8 cellular contexts compared by ENCODE assay signal in genomic region chr10:100346765-100347567, GRCh38. TPM values are rescaled to one million over a fixed set of nuclear protein-coding genes. Genes with fewer than 3 reads are reported as not detected.
DNase-seq lines count a peak whose midpoint lies in the region; ATAC-seq and TF ChIP-seq lines count a peak whose summit lies in the region.

Gene SCD (plus strand): TSS chr10:100347233. CDS start chr10:100347505, 272 bp downstream.

- H2BK5ac ChIP-seq in H9 (ENCODE audit: insufficient read length, low read length): no peak within 1 kb of the TSS

- no peak within 1 kb of the TSS for H3K56ac ChIP-seq in H9 (ENCODE audit: insufficient read length, low read depth, low read length)

- H3K27me3 Mint-ChIP-seq in H9 (ENCODE audit: low read depth) (no peaks in the 10 kb centered on the region; the same call in 1 of the 2 replicates), nephron (ENCODE audit: low read depth) (no peaks in the 10 kb centered on the region)

- no peak within 1 kb of the TSS for H2BK15ac ChIP-seq in H9 (ENCODE audit: low read depth, low read length)

- H3T11ph ChIP-seq in H9 (ENCODE audit: low read length): no peak within 1 kb of the TSS

- peak within 1 kb of the TSS; percentile 84 to 99 (median 85) for H3K27ac Mint-ChIP-seq in H9
- peak within 1 kb of the TSS; percentile 37 to 89 (median 81) for H3K27ac Mint-ChIP-seq in nephron

- no peaks in the 10 kb centered on the region; the same call in 1 of the 2 replicates for H3K4me1 ChIP-seq in H9 (ENCODE audit: insufficient read depth, low read length)

- H4K91ac ChIP-seq in H9 (ENCODE audit: insufficient read length, low read depth, low read length): no peak within 1 kb of the TSS

- H4K20me1 ChIP-seq in H9 (ENCODE audit: control insufficient read depth, insufficient read depth, insufficient read length): peaks cover 6% of the 10 kb centered on the region

- H2BK20ac ChIP-seq in H9 (ENCODE audit: low read depth, low read length, poor library complexity, severe bottlenecking): no peak within 1 kb of the TSS

- H3K23ac ChIP-seq in H9 (ENCODE audit: insufficient read length, low read depth, low read length): no peak within 1 kb of the TSS

- H3K9me3 ChIP-seq in H9 (ENCODE audit: control insufficient read depth, low read depth, low read length): no peaks in the 10 kb centered on the region

- peak within 1 kb of the TSS; percentile 88 for H3K4me3 ChIP-seq in fibroblast of the aortic adventitia (ENCODE audit: low read depth, low read length)

- peak; percentile 90 for TF ChIP-seq POLR2A in Raji (IDR thresholded peaks at IDR 0.05; ENCODE audit: insufficient read depth, low read depth, low read length)

- H2AK5ac ChIP-seq in H9 (ENCODE audit: insufficient read length, low read length): no peak within 1 kb of the TSS

- peak within 1 kb of the TSS; percentile 91 for H3K4me2 ChIP-seq in H9 (ENCODE audit: insufficient read depth, insufficient read length, low read length)

- H3K4ac ChIP-seq in H9 (ENCODE audit: low read depth, low read length): no peak within 1 kb of the TSS

- H3K9me3 Mint-ChIP-seq in H9: peaks cover 3 to 5% of the 10 kb centered on the region in 2 experiments; a peak in 2 of 5 replicates
- H3K9me3 Mint-ChIP-seq in nephron: no peaks in the 10 kb centered on the region

- H3K14ac ChIP-seq in H9 (ENCODE audit: insufficient read depth, low read length): peak within 1 kb of the TSS; percentile 69

- peak within 1 kb of the TSS; percentile 90 to 100 for H3K4me3 Mint-ChIP-seq in H9
- H3K4me3 Mint-ChIP-seq in nephron: peak within 1 kb of the TSS; percentile 91 to 92 (median 92)

- H3K18ac ChIP-seq in H9 (ENCODE audit: insufficient read length, low read depth, low read length): peak within 1 kb of the TSS; percentile 48

- peaks cover 54 to 59% of the 10 kb centered on the region in 2 experiments for H3K4me1 Mint-ChIP-seq in H9
- H3K4me1 Mint-ChIP-seq in nephron: peaks cover 50% of the 10 kb centered on the region

- H4K5ac ChIP-seq in H9 (ENCODE audit: insufficient read length, low read depth, low read length): no peak within 1 kb of the TSS

- H2BK12ac ChIP-seq in H9 (ENCODE audit: insufficient read length, low read depth, low read length): no peak within 1 kb of the TSS

- DNase-seq in ELF-1 (ENCODE audit: low read depth, low spot score) (peak; percentile 98), H9 (peak; percentile 97), M059J (ENCODE audit: low read depth) (peak; percentile 94), fibroblast of the aortic adventitia (ENCODE audit: low read depth) (peak; percentile 92)
- DNase-seq in activated T-helper 9 cell treated with anti-CD3 and anti-CD28 coated beads, Interleukin-2, amount 50 U/mL, for 16 hours (ENCODE audit: low read depth): peak; percentile 68
- DNase-seq in stimulated activated naive CD8-positive, alpha-beta T cell treated with anti-CD3 and anti-CD28 coated beads, Interleukin-15, Interleukin-2, amounts not matched to agents 100 U/mL and 50 U/mL, for 24 hours: peak; percentile 86

- no peak within 1 kb of the TSS for H4K8ac ChIP-seq in H9 (replicated peaks; ENCODE audit: insufficient read length, low read depth, low read length)

- H3K23me2 ChIP-seq in H9 (ENCODE audit: insufficient read length, low read depth, low read length, poor library complexity, severe bottlenecking): peaks cover 18% of the 10 kb centered on the region

- H3K79me1 ChIP-seq in H9 (ENCODE audit: insufficient read depth, low read depth, low read length, poor library complexity, severe bottlenecking): peaks cover 10% of the 10 kb centered on the region

- WGBS in H9 (ENCODE audit: extremely low coverage, insufficient read length, low lambda C conversion rate): no CpG with 5 or more reads among the region's 73 CpGs

- no peaks in the 10 kb centered on the region for H3K27me3 ChIP-seq in H9 (ENCODE audit: insufficient read depth, low read length)

- H2BK120ac ChIP-seq in H9 (ENCODE audit: low read depth, low read length, poor library complexity, severe bottlenecking): no peak within 1 kb of the TSS

- peak; percentile 94 for ATAC-seq in stimulated activated naive CD8-positive, alpha-beta T cell treated with anti-CD3 and anti-CD28 coated beads, Interleukin-15, Interleukin-2, amounts not matched to agents 100 U/mL and 50 U/mL, for 24 hours

- peak within 1 kb of the TSS; percentile 81 for H3K9ac ChIP-seq in H9 (ENCODE audit: extremely low read depth, insufficient read length, low read length)

- peaks cover 43 to 45% (median 44%) of the 10 kb centered on the region in 3 experiments for H3K36me3 Mint-ChIP-seq in H9 (ENCODE audit: insufficient read depth in 1 of 3, low read depth in 3 of 3)
- H3K36me3 Mint-ChIP-seq in nephron (ENCODE audit: low read depth): peaks cover 31% of the 10 kb centered on the region

- no peak within 1 kb of the TSS for H2AFZ ChIP-seq in H9 (ENCODE audit: low read length)

- peaks cover 47% of the 10 kb centered on the region for H3K79me2 ChIP-seq in H9 (ENCODE audit: insufficient read depth, low read length)

- H3K27ac ChIP-seq in H9 (ENCODE audit: insufficient read length, low read depth, low read length): peak within 1 kb of the TSS; percentile 19

- no peak for TF ChIP-seq CTCF in H9 (conservative IDR thresholded peaks at IDR 0.05)
- TF ChIP-seq CTCF in fibroblast of the aortic adventitia (IDR thresholded peaks at IDR 0.05; ENCODE audit: insufficient read depth, low read length): no peak
- no peak for TF ChIP-seq CTCF in nephron (IDR thresholded peaks at IDR 0.05; ENCODE audit: unreplicated experiment in 3 of 3)

RNA-seq across cellular contexts. Expression of gene SCD, which starts in this region (rescaled TPM):
- total RNA-seq in H9 (2021) (354 TPM in 2 replicates), fibroblast of the aortic adventitia (ENCODE audit: low replicate concordance) (99.9 and 283 TPM in 2 replicates)
- 216 and 263 TPM in 2 replicates for total RNA-seq in M059J (2014; rRNA removed; shearing (Covaris generic))

Comparison
In these comparisons a context has a peak if more than half of its experiments do, and no peak if none do; other contexts are left out.
1. Peak in every context shown above with its lines: DNase-seq, ATAC-seq, H3K4me3 ChIP-seq and H3K27ac ChIP-seq.